22 cellular contexts compared by ENCODE assay signal in genomic region chr7:92116949-92117348, GRCh38. TPM values are rescaled to one million over a fixed set of nuclear protein-coding genes. Genes with fewer than 3 reads are reported as not detected.
DNase-seq lines count a peak whose midpoint lies in the region; ATAC-seq, FAIRE-seq and TF ChIP-seq lines count a peak whose summit lies in the region.
"Had no signal": no experiment of that assay in that cellular context is flagged by ENCODE, and none has a peak within 500 bp of the region (broad histone marks: within the 10 kb centered on the region; RNA-seq: fewer than 3 reads in every experiment).

No MANE protein-coding gene starts in this region.

- H3K4me3 ChIP-seq in body of pancreas (no peak overlapping the region), tibial artery (no peak overlapping the region)
- no peak overlapping the region for H3K4me3 ChIP-seq in naive thymus-derived CD4-positive, alpha-beta T cell (ENCODE audit: low read length)
- H3K4me3 ChIP-seq: A549; BLaER1 treated with 17β-estradiol and CSF1 and Interleukin-3, amounts not matched to agents 10 nM and 100 nM had no signal

- no peak overlapping the region for H3K27ac Mint-ChIP-seq in naive thymus-derived CD4-positive, alpha-beta T cell
- H3K27ac Mint-ChIP-seq: B cell; CD4-positive, alpha-beta T cell; CD8-positive, alpha-beta T cell had no signal

- no peaks in the 10 kb centered on the region for H3K27me3 Mint-ChIP-seq in naive thymus-derived CD4-positive, alpha-beta T cell
- H3K27me3 Mint-ChIP-seq: B cell; CD4-positive, alpha-beta T cell had no signal

- H3K9me3 ChIP-seq in body of pancreas (no peaks in the 10 kb centered on the region), tibial artery (peaks cover 0 to 6% (median 0%) of the 10 kb centered on the region in 3 donors)
- H3K9me3 ChIP-seq in naive thymus-derived CD4-positive, alpha-beta T cell (ENCODE audit: control insufficient read depth in 2 of 3, low read length in 3 of 3), result no peaks in the 10 kb centered on the region
- H3K9me3 ChIP-seq: A549, Caco-2 had no signal

- H3K36me3 ChIP-seq in body of pancreas (replicated peaks in 1 of 2; ENCODE audit: insufficient read depth in 1 of 2, low read depth in 2 of 2) (peaks cover 0 to 3% of the 10 kb centered on the region in 2 donors), tibial artery (peaks cover 32 to 52% (median 34%) of the 10 kb centered on the region in 3 donors)
- peaks cover 0 to 4% (median 0%) of the 10 kb centered on the region in 3 experiments for H3K36me3 ChIP-seq in naive thymus-derived CD4-positive, alpha-beta T cell (ENCODE audit: control insufficient read depth in 2 of 3, insufficient read depth in 3 of 3, low read length in 3 of 3)

- peak; percentile 55 for ATAC-seq in body of pancreas
- ATAC-seq in naive thymus-derived CD4-positive, alpha-beta T cell, result no peak
- ATAC-seq: A549; CD8-positive, alpha-beta T cell had no signal

- peaks cover 3 to 73% (median 52%) of the 10 kb centered on the region in 5 donors for H3K36me3 Mint-ChIP-seq in naive thymus-derived CD4-positive, alpha-beta T cell

- DNase-seq in NCI-H82 (lab: John Stamatoyannopoulos, UW) (peak; percentile 69), NCI-H82 treated with DMSO at 0.1 percent for 48 hours (lab: John Stamatoyannopoulos, UW; ENCODE audit: unreplicated experiment) (no peak), D721Med (ENCODE audit: insufficient read length, low spot score) (no peak), body of pancreas (no peak), tibial artery (no peak)
- no peak for DNase-seq in naive thymus-derived CD4-positive, alpha-beta T cell
- DNase-seq: AML-193; Caco-2; Calu3; CD4-positive, alpha-beta T cell; CD8-positive, alpha-beta T cell; DMS 273 treated with DMSO at 0.1 percent for 48 hours; DMS79 treated with DMSO at 0.1 percent for 48 hours; GF-D8 had no signal

- H3K4me1 ChIP-seq in body of pancreas (peaks cover 7% of the 10 kb centered on the region), tibial artery (no peaks in the 10 kb centered on the region)
- H3K4me1 ChIP-seq in naive thymus-derived CD4-positive, alpha-beta T cell (ENCODE audit: control insufficient read depth in 2 of 2, insufficient read depth in 2 of 2, low read length in 2 of 2), result no peaks in the 10 kb centered on the region
- H3K4me1 ChIP-seq: A549; BLaER1 treated with 17β-estradiol and CSF1 and Interleukin-3, amounts not matched to agents 10 nM and 100 nM; Caco-2 had no signal

- intact Hi-C loops in body of pancreas (cut with DNase I) (no loop called here), tibial artery (cut with DNase I; ENCODE audit: low total_unique reads) (no loop called here)
- intact Hi-C loops in naive thymus-derived CD4-positive, alpha-beta T cell (cut with micrococcal nuclease), result no loop called here

- no peaks in the 10 kb centered on the region for H3K27me3 ChIP-seq in body of pancreas
- no peaks in the 10 kb centered on the region for H3K27me3 ChIP-seq in tibial artery
- no peaks in the 10 kb centered on the region for H3K27me3 ChIP-seq in naive thymus-derived CD4-positive, alpha-beta T cell (ENCODE audit: control insufficient read depth in 2 of 2, insufficient read depth in 2 of 2, low read length in 2 of 2)
- H3K27me3 ChIP-seq: BLaER1 treated with 17β-estradiol and CSF1 and Interleukin-3, amounts not matched to agents 10 nM and 100 nM had no signal

- TF ChIP-seq POLR2A in body of pancreas (IDR thresholded peaks at IDR 0.05), result no peak

- peak; percentile 87 for FAIRE-seq in D721Med (lab: Jason Lieb, UNC)
- FAIRE-seq: A549, G401.6, GM12891, GM19239 had no signal

- CTCF ChIA-PET in naive thymus-derived CD4-positive, alpha-beta T cell (lab: Charles Lee), result no interaction called here

- peaks cover 0 to 16% (median 4%) of the 10 kb centered on the region in 7 donors for H3K4me1 Mint-ChIP-seq in naive thymus-derived CD4-positive, alpha-beta T cell

- TF ChIP-seq CTCF in D721Med (IDR thresholded peaks at IDR 0.05; ENCODE audit: insufficient read depth, missing control alignments), result no peak
- no peak for TF ChIP-seq CTCF in body of pancreas (IDR thresholded peaks at IDR 0.05)
- TF ChIP-seq CTCF in tibial artery (IDR thresholded peaks at IDR 0.05), result no peak

- POLR2A ChIA-PET in naive thymus-derived CD4-positive, alpha-beta T cell (lab: Charles Lee), result no interaction called here

- peaks cover 0 to 6% (median 0%) of the 10 kb centered on the region in 11 donors for H3K9me3 Mint-ChIP-seq in naive thymus-derived CD4-positive, alpha-beta T cell
- H3K9me3 Mint-ChIP-seq: CD4-positive, alpha-beta T cell; CD8-positive, alpha-beta T cell had no signal

- no peak overlapping the region for H3K4me3 Mint-ChIP-seq in naive thymus-derived CD4-positive, alpha-beta T cell
- H3K4me3 Mint-ChIP-seq: B cell; CD4-positive, alpha-beta T cell; CD8-positive, alpha-beta T cell had no signal

- WGBS in body of pancreas, 2 donors, result 36 to 44% methylated on average over 3 of the region's 3 CpGs

- H3K27ac ChIP-seq in body of pancreas (no peak overlapping the region), tibial artery (no peak overlapping the region)
- H3K27ac ChIP-seq in naive thymus-derived CD4-positive, alpha-beta T cell (ENCODE audit: low read depth, low read length), result no peak overlapping the region
- H3K27ac ChIP-seq: 22Rv1; A549; BLaER1 treated with 17β-estradiol and CSF1 and Interleukin-3, amounts not matched to agents 10 nM and 100 nM; C4-2B had no signal

RNA-seq across cellular contexts. Expression of gene CYP51A1, which starts 17.3 kb away (rescaled TPM):
- 10 to 100 TPM; 32.9 to 35.9 TPM for total RNA-seq in body of pancreas
- 10 to 100 TPM; 14.7 to 36.6 (median 21.7) TPM for total RNA-seq in naive thymus-derived CD4-positive, alpha-beta T cell
- 10 to 100 TPM; 12.2 to 12.6 TPM for polyA plus RNA-seq in naive thymus-derived CD4-positive, alpha-beta T cell
